In the genomic region with DNA sequence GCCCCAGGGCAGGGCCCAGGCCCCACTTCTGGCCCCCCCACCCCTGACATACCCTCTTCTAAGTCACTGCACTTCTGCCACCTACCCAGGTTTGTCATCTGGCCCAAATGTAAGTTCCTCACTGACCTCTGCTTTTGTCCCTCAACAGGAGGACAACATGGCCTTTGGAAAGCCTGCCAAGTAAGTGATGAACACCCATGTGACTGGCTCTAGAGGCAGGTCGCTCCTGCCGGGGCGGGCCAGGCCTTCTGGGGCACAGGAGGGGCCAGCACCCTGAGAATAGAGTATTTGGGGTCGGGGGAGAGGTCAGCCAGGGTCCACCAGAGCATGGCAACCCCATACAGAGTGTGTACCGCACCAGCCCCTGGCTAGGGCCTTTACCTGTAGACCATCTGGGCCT, we compare ENCODE assay signal across 1 cellular context.
TF ChIP-seq lines count a peak whose summit lies in the region.

No MANE protein-coding gene starts in this region.

TF ChIP-seq in HEK293T, 16 proteins besides CTCF, POLR2A, EP300 and RAD21:
- TF ChIP-seq CTBP1 (IDR thresholded peaks at IDR 0.05; ENCODE audit: borderline replicate concordance) (no peak), LEF1 (IDR thresholded peaks at IDR 0.05; ENCODE audit: borderline replicate concordance) (no peak), ARNT (IDR thresholded peaks at IDR 0.05) (no peak), SP1 (IDR thresholded peaks at IDR 0.05) (no peak), SUZ12 (IDR thresholded peaks at IDR 0.05) (no peak), ZNF384 (IDR thresholded peaks at IDR 0.05) (no peak)
- TF ChIP-seq, protein P1, sequence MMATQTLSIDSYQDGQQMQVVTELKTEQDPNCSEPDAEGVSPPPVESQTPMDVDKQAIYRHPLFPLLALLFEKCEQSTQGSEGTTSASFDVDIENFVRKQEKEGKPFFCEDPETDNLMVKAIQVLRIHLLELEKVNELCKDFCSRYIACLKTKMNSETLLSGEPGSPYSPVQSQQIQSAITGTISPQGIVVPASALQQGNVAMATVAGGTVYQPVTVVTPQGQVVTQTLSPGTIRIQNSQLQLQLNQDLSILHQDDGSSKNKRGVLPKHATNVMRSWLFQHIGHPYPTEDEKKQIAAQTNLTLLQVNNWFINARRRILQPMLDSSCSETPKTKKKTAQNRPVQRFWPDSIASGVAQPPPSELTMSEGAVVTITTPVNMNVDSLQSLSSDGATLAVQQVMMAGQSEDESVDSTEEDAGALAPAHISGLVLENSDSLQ (IDR thresholded peaks at IDR 0.05): no peak
TF ChIP-seq in HEK293T: peak in this region for 0.
